ENCODE assay signal across 9 cellular contexts in genomic region chr1:229342305-229342901, GRCh38. TPM values are rescaled to one million over a fixed set of nuclear protein-coding genes. Genes with fewer than 3 reads are reported as not detected.
DNase-seq lines count a peak whose midpoint lies in the region; ATAC-seq, FAIRE-seq and TF ChIP-seq lines count a peak whose summit lies in the region.
"Had no signal": no experiment of that assay in that cellular context is flagged by ENCODE, and none has a peak within 500 bp of the region (broad histone marks: within the 10 kb centered on the region; RNA-seq: fewer than 3 reads in every experiment).

No MANE protein-coding gene starts in this region.

- POLR2A ChIA-PET in activated CD4-positive, alpha-beta memory T cell treated with anti-CD3 and anti-CD28 coated beads for 36 hours (lab: Charles Lee), result interaction anchor here (0.5 to 1.3 kb wide), 5 partner anchors 17 to 102 kb away, joined by 3 read pairs; partner anchors contain the start of gene RAB4A

- peak; percentile 77 for ATAC-seq in HG03432 (IDR thresholded peaks at IDR 0.05; ENCODE audit: unreplicated experiment)
- peak; percentile 96 to 98 for ATAC-seq in lower lobe of right lung

- H3K9ac ChIP-seq in duodenal mucosa (ENCODE audit: low read depth in 1 of 2, low read length in 2 of 2), result peak overlapping the region; percentile 50 to 80

- peak overlapping the region; percentile 81 for H3K4me3 Mint-ChIP-seq in activated CD4-positive, alpha-beta memory T cell treated with anti-CD3 and anti-CD28 coated beads for 36 hours

- H3K9me3 ChIP-seq in duodenal mucosa (ENCODE audit: control insufficient read depth in 1 of 2, low read length in 2 of 2), result no peaks in the 10 kb centered on the region
- H3K9me3 ChIP-seq in lower lobe of right lung, result no peaks in the 10 kb centered on the region

- H3K27me3 ChIP-seq in duodenal mucosa (ENCODE audit: control insufficient read depth in 1 of 2, insufficient read depth in 2 of 2, low read length in 2 of 2) (no peaks in the 10 kb centered on the region), lower lobe of right lung (ENCODE audit: low read depth) (no peaks in the 10 kb centered on the region)

- intact Hi-C loops in activated CD4-positive, alpha-beta memory T cell treated with anti-CD3 and anti-CD28 coated beads for 36 hours (cut with micrococcal nuclease), result loop anchor here (2.0 to 10.0 kb wide), 3 partner anchors 88 to 215 kb away; partner anchors contain the start of genes ABCB10 and NUP133
- intact Hi-C loops in lower lobe of right lung (cut with DNase I), result no loop called here

- H3K27ac ChIP-seq in duodenal mucosa (ENCODE audit: low read depth, low read length) (peak overlapping the region; percentile 72), lower lobe of right lung (peak overlapping the region; percentile 92)

- H3K36me3 Mint-ChIP-seq in activated CD4-positive, alpha-beta memory T cell treated with anti-CD3 and anti-CD28 coated beads for 36 hours, result no peaks in the 10 kb centered on the region

- peaks cover 17 to 19% of the 10 kb centered on the region in 2 donors for H3K4me1 ChIP-seq in duodenal mucosa (ENCODE audit: control insufficient read depth in 1 of 2, insufficient read depth in 2 of 2, low read length in 2 of 2)
- H3K4me1 ChIP-seq in lower lobe of right lung, result peaks cover 25% of the 10 kb centered on the region

- no peak overlapping the region for H3K27ac Mint-ChIP-seq in activated CD4-positive, alpha-beta memory T cell treated with anti-CD3 and anti-CD28 coated beads for 36 hours

- H3K9me3 Mint-ChIP-seq in activated CD4-positive, alpha-beta memory T cell treated with anti-CD3 and anti-CD28 coated beads for 36 hours, result peaks cover 2% of the 10 kb centered on the region

- DNase-seq in C1 segment of cervical spinal cord (lab: John Stamatoyannopoulos, UW) (peak in 13 of 14 donors; percentile 72 to 93 (median 83)), GM19239 (ENCODE audit: insufficient read length, low spot score) (peak; percentile 63), NCI-H526 treated with DMSO at 0.1 percent for 48 hours (lab: John Stamatoyannopoulos, UW) (peak; percentile 55), lower lobe of right lung (peak; percentile 92)
- DNase-seq in activated CD4-positive, alpha-beta memory T cell treated with anti-CD3 and anti-CD28 coated beads for 36 hours, result peak; percentile 83
- DNase-seq in stimulated activated CD4-positive, alpha-beta T cell treated with anti-CD3 and anti-CD28 coated beads, TNF-alpha, amount 100 ng/mL, for 24 hours (ENCODE audit: low read depth in 3 of 3), result peak; percentile 46 to 74 (median 55)

- TF ChIP-seq CTCF in lower lobe of right lung (IDR thresholded peaks at IDR 0.05), result no peak

- H3K27me3 Mint-ChIP-seq in activated CD4-positive, alpha-beta memory T cell treated with anti-CD3 and anti-CD28 coated beads for 36 hours, result peaks cover 7% of the 10 kb centered on the region

- CTCF ChIA-PET in activated CD4-positive, alpha-beta memory T cell treated with anti-CD3 and anti-CD28 coated beads for 36 hours (lab: Charles Lee), result interaction anchor here (0.6 to 1.5 kb wide), 5 partner anchors 11 to 317 kb away, joined by 3 to 4 read pairs (median 3); partner anchors contain the start of gene ABCB10

- H3K4me1 Mint-ChIP-seq in activated CD4-positive, alpha-beta memory T cell treated with anti-CD3 and anti-CD28 coated beads for 36 hours (ENCODE audit: low read depth), result peaks cover 50% of the 10 kb centered on the region

- H3K36me3 ChIP-seq in duodenal mucosa (ENCODE audit: control insufficient read depth in 1 of 2, insufficient read depth in 2 of 2, low read length in 2 of 2), result no peaks in the 10 kb centered on the region
- H3K36me3 ChIP-seq in lower lobe of right lung, result no peaks in the 10 kb centered on the region

- FAIRE-seq in GM19239 (lab: Jason Lieb, UNC), result peak; percentile 14
- FAIRE-seq: colon had no signal

- H3K4me3 ChIP-seq in duodenal mucosa (ENCODE audit: low read depth in 1 of 2, low read length in 2 of 2), result peak overlapping the region; percentile 84 to 85
- peak overlapping the region; percentile 98 for H3K4me3 ChIP-seq in lower lobe of right lung

RNA-seq across cellular contexts. Expression of gene CCSAP, which starts 0.4 kb away (rescaled TPM):
- total RNA-seq in activated CD4-positive, alpha-beta memory T cell treated with anti-CD3 and anti-CD28 coated beads for 36 hours, result 1 to 10 TPM; 9.8 TPM
- total RNA-seq in lower lobe of right lung, result 12.2 TPM

Comparison
In these comparisons a context has a peak if more than half of its experiments do, and no peak if none do; other contexts are left out.
1. Peak in every context shown above with its lines: DNase-seq, ATAC-seq, H3K4me3 ChIP-seq and H3K27ac ChIP-seq.